Comparison of ENCODE assay signal across 1 cellular context in the genomic region with DNA sequence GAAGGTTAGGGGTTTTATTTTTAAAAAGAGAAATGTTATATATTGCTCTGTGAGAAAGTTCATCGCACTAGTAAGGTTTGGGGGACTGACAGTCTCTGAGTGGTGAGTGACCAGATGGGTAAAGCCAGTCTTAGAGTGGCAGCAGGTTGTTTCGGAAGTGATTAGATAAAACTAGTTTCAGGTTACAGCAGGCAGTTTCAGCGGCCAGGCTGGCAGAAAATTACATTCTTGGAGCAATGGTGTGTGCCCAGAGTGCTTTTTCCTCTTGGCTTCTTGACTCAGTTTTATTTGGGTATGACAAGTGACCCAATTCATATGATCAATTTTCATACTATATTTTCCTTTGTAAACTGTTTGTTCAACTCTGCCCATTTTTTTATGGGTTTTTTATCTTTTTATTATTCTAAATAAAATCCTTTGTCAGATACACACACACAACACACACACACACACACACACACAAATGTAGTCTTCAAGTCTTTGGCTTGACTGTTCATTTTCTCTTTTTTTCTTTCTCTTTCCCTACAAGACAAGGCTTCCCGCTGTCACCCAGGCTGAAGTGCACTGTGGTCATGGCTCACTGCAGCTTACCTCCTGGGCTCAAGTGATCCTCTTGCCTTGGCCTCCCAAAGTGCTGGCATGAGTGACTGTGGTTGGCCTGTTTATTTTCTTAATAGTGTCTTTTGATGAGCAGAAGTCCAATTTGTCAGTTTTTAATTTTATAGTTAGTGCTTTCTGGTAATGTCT.
TF ChIP-seq lines count a peak whose summit lies in the region.

No MANE protein-coding gene starts in this region.

TF ChIP-seq in GM12878, 131 proteins besides CTCF, POLR2A, EP300 and RAD21 (continued from another document):
- no peak for TF ChIP-seq PAX8 (IDR thresholded peaks at IDR 0.05)
- no peak for TF ChIP-seq POLR2AphosphoS2 (IDR thresholded peaks at IDR 0.05; ENCODE audit: low read depth, low read length)
- no peak for TF ChIP-seq HDGF (IDR thresholded peaks at IDR 0.05)
- no peak for TF ChIP-seq LARP7 (IDR thresholded peaks at IDR 0.05)
- TF ChIP-seq SP1 (IDR thresholded peaks at IDR 0.05; ENCODE audit: low read depth, low read length), result no peak
- no peak for TF ChIP-seq POLR2AphosphoS5 (IDR thresholded peaks at IDR 0.05; ENCODE audit: low read length)
- TF ChIP-seq, protein P1, sequence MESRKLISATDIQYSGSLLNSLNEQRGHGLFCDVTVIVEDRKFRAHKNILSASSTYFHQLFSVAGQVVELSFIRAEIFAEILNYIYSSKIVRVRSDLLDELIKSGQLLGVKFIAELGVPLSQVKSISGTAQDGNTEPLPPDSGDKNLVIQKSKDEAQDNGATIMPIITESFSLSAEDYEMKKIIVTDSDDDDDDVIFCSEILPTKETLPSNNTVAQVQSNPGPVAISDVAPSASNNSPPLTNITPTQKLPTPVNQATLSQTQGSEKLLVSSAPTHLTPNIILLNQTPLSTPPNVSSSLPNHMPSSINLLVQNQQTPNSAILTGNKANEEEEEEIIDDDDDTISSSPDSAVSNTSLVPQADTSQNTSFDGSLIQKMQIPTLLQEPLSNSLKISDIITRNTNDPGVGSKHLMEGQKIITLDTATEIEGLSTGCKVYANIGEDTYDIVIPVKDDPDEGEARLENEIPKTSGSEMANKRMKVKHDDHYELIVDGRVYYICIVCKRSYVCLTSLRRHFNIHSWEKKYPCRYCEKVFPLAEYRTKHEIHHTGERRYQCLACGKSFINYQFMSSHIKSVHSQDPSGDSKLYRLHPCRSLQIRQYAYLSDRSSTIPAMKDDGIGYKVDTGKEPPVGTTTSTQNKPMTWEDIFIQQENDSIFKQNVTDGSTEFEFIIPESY (IDR thresholded peaks at IDR 0.05), result no peak
- no peak for TF ChIP-seq EGR1 (IDR thresholded peaks at IDR 0.05; ENCODE audit: borderline replicate concordance in 1 of 2, low read depth in 2 of 2, low read length in 2 of 2)
- no peak for TF ChIP-seq NBN (IDR thresholded peaks at IDR 0.05)
- no peak for TF ChIP-seq CBX5 (IDR thresholded peaks at IDR 0.05; ENCODE audit: low read depth)
- no peak for TF ChIP-seq RCOR1 (conservative IDR thresholded peaks at IDR 0.05; ENCODE audit: low read depth, low read length)
